ENCODE assay signal across 18 cellular contexts in the genomic region with DNA sequence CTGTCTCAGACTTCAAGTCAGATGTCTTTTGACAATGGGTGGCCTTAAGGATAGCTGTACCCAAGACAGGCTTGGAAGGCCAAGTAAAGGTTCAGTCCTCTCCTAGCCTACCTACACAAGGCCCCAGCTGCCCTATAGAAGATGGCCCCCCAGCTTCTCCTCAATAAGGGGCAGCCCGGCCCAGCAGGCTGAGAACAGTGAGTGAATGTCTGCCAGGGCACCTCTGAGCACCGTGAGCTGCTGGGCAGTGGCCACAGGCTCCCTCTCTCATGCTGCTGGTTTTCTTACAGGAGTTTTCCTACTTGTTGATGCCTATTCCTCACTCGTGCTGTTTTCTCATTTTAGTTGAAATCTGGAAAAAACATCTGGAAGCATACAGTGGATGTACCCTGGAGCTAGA. TPM values are rescaled to one million over a fixed set of nuclear protein-coding genes. Genes with fewer than 3 reads are reported as not detected.
DNase-seq lines count a peak whose midpoint lies in the region; ATAC-seq and TF ChIP-seq lines count a peak whose summit lies in the region.
"Had no signal": no experiment of that assay in that cellular context is flagged by ENCODE, and none has a peak within 500 bp of the region (broad histone marks: within the 10 kb centered on the region; RNA-seq: fewer than 3 reads in every experiment).

No MANE protein-coding gene starts in this region.

- peaks cover 71% of the 10 kb centered on the region for H3K36me3 Mint-ChIP-seq in MCF 10A (ENCODE audit: insufficient read depth, unreplicated experiment)
- peaks cover 64% of the 10 kb centered on the region for H3K36me3 Mint-ChIP-seq in activated CD8-positive, alpha-beta T cell treated with anti-CD3 and anti-CD28 coated beads, Interleukin-2, amount 10 ng/mL, durations not matched to agents 7 days and 5 days (ENCODE audit: low read depth)

- H3K4me3 Mint-ChIP-seq in MCF 10A (ENCODE audit: unreplicated experiment), result no peak overlapping the region
- H3K4me3 Mint-ChIP-seq in activated CD8-positive, alpha-beta T cell treated with anti-CD3 and anti-CD28 coated beads, Interleukin-2, amount 10 ng/mL, durations not matched to agents 7 days and 5 days, result no peak overlapping the region

- H3K27ac Mint-ChIP-seq in MCF 10A (ENCODE audit: low read depth, unreplicated experiment), result peak overlapping the region; percentile 51
- H3K27ac Mint-ChIP-seq in activated CD8-positive, alpha-beta T cell treated with anti-CD3 and anti-CD28 coated beads, Interleukin-2, amount 10 ng/mL, durations not matched to agents 7 days and 5 days, result no peak overlapping the region

- TF ChIP-seq CTCF in MCF 10A (IDR thresholded peaks at IDR 0.05; ENCODE audit: unreplicated experiment) (no peak), breast epithelium (IDR thresholded peaks at IDR 0.05) (no peak), thyroid gland (IDR thresholded peaks at IDR 0.05) (no peak)

- POLR2A ChIA-PET in MCF 10A (lab: Yijun Ruan, JAX), result no interaction called here
- POLR2A ChIA-PET in activated CD8-positive, alpha-beta T cell treated with anti-CD3 and anti-CD28 coated beads, Interleukin-2, amount 10 ng/mL, durations not matched to agents 7 days and 5 days (lab: Charles Lee), result interaction anchor here (0.6 kb wide), 1 partner anchor 190 kb away, joined by 3 read pairs; no protein-coding TSS in a partner anchor

- intact Hi-C loops in MCF 10A (cut with micrococcal nuclease), result no loop called here
- intact Hi-C loops in breast epithelium (cut with DNase I; ENCODE audit: low total_unique reads), result no loop called here
- intact Hi-C loops in thyroid gland (cut with DNase I), result no loop called here

- no peaks in the 10 kb centered on the region for H3K9me3 ChIP-seq in breast epithelium
- H3K9me3 ChIP-seq in thyroid gland, result no peaks in the 10 kb centered on the region

- no peaks in the 10 kb centered on the region for H3K27me3 Mint-ChIP-seq in MCF 10A (ENCODE audit: insufficient read depth, unreplicated experiment)
- H3K27me3 Mint-ChIP-seq in activated CD8-positive, alpha-beta T cell treated with anti-CD3 and anti-CD28 coated beads, Interleukin-2, amount 10 ng/mL, durations not matched to agents 7 days and 5 days (ENCODE audit: low read depth), result no peaks in the 10 kb centered on the region

- TF ChIP-seq POLR2A in breast epithelium (IDR thresholded peaks at IDR 0.05) (no peak), thyroid gland (IDR thresholded peaks at IDR 0.05) (no peak)

- no peaks in the 10 kb centered on the region for H3K9me3 Mint-ChIP-seq in MCF 10A (ENCODE audit: unreplicated experiment)
- H3K9me3 Mint-ChIP-seq in activated CD8-positive, alpha-beta T cell treated with anti-CD3 and anti-CD28 coated beads, Interleukin-2, amount 10 ng/mL, durations not matched to agents 7 days and 5 days (ENCODE audit: insufficient read depth), result no peaks in the 10 kb centered on the region

- H3K4me1 Mint-ChIP-seq in MCF 10A (ENCODE audit: insufficient read depth, unreplicated experiment), result no peaks in the 10 kb centered on the region
- H3K4me1 Mint-ChIP-seq in activated CD8-positive, alpha-beta T cell treated with anti-CD3 and anti-CD28 coated beads, Interleukin-2, amount 10 ng/mL, durations not matched to agents 7 days and 5 days (ENCODE audit: low read depth), result peaks cover 41% of the 10 kb centered on the region

- no peak for DNase-seq in MCF 10A (ENCODE audit: unreplicated experiment)
- DNase-seq in breast epithelium (ENCODE audit: low spot score in 2 of 2), result no peak
- DNase-seq in activated CD8-positive, alpha-beta T cell treated with anti-CD3 and anti-CD28 coated beads, Interleukin-2, amount 10 ng/mL, durations not matched to agents 7 days and 5 days, result no peak
- peak; percentile 65 for DNase-seq in mesenteric fat pad (ENCODE audit: low spot score)
- DNase-seq in thyroid gland, result no peak
- DNase-seq in amygdala (lab: John Stamatoyannopoulos, UW), result no peak
- DNase-seq in DMS53 (lab: John Stamatoyannopoulos, UW), result no peak
- DNase-seq: activated CD4-positive, alpha-beta T cell treated with anti-CD3 and anti-CD28 coated beads, Interleukin-2, amount 50 U/mL, for 48 hours; cortex of kidney; NCI-H1417 treated with DMSO at 0.1 percent for 48 hours; NCI-H526 treated with DMSO at 0.1 percent for 48 hours; SIG-M5; stimulated activated CD4-positive, alpha-beta T cell treated with anti-CD3 and anti-CD28 coated beads, Interleukin-2, amount 100 ng/mL, for 48 hours; T-helper 2 cell had no signal

- CTCF ChIA-PET in MCF 10A (lab: Yijun Ruan, JAX), result interaction anchor here (2.5 kb wide), 1 partner anchor 190 kb away, joined by 11 read pairs; no protein-coding TSS in a partner anchor
- CTCF ChIA-PET in activated CD8-positive, alpha-beta T cell treated with anti-CD3 and anti-CD28 coated beads, Interleukin-2, amount 10 ng/mL, durations not matched to agents 7 days and 5 days (lab: Charles Lee), result no interaction called here

- BruUV-seq in MCF 10A (replicated peaks; lab: Mats Ljungman, UMichigan), result no TSS peak

- no peaks in the 10 kb centered on the region for H3K27me3 ChIP-seq in breast epithelium
- no peaks in the 10 kb centered on the region for H3K27me3 ChIP-seq in thyroid gland
- H3K27me3 ChIP-seq: hepatocyte had no signal

- H3K4me1 ChIP-seq in breast epithelium, result no peaks in the 10 kb centered on the region
- peaks cover 34 to 48% of the 10 kb centered on the region in 2 donors for H3K4me1 ChIP-seq in thyroid gland
- H3K4me1 ChIP-seq: parathyroid adenoma had no signal

- ATAC-seq in activated CD8-positive, alpha-beta T cell treated with anti-CD3 and anti-CD28 coated beads, Interleukin-2, amount 10 ng/mL, durations not matched to agents 7 days and 5 days, result peak; percentile 7

- H3K4me3 ChIP-seq in breast epithelium (no peak overlapping the region), thyroid gland (replicated peaks in 1 of 3) (no peak overlapping the region)
- H3K4me3 ChIP-seq: hepatocyte, skin epidermis had no signal

- H3K27ac ChIP-seq in breast epithelium, result no peak overlapping the region
- peak overlapping the region; percentile 86 to 90 (median 89) for H3K27ac ChIP-seq in thyroid gland
- H3K27ac ChIP-seq: hepatocyte, parathyroid adenoma, WERI-Rb-1 had no signal

- 71% methylated on average over 3 of the region's 3 CpGs for WGBS in thyroid gland, 2 donors

- H3K36me3 ChIP-seq in breast epithelium (peaks cover 23% of the 10 kb centered on the region), thyroid gland (peaks cover 40 to 54% of the 10 kb centered on the region in 2 donors)

RNA-seq across cellular contexts. Expression of gene SECISBP2, which starts 40.1 kb away (rescaled TPM):
- 36.4 and 38.9 TPM in 2 replicates for total RNA-seq in MCF 10A (2022)
- total RNA-seq in breast epithelium, result 10 to 100 TPM; 40.5 to 84.7 (median 76.0) TPM
- 10 to 100 TPM; 35.8 to 37.5 TPM for total RNA-seq in activated CD8-positive, alpha-beta T cell treated with anti-CD3 and anti-CD28 coated beads, Interleukin-2, amount 10 ng/mL, durations not matched to agents 7 days and 5 days
- 37.7 TPM for total RNA-seq in mesenteric fat pad
- 100 to 1,000 TPM in 1 of 4 donors, 10 to 100 TPM in 3; 77.1 to 110 (median 90.6) TPM for total RNA-seq in thyroid gland

RNA-seq across cellular contexts. Expression of gene CKS2, which starts 47.4 kb away (rescaled TPM):
- total RNA-seq in MCF 10A (2022), result 82.2 and 90.4 TPM in 2 replicates
- total RNA-seq in breast epithelium, result 10 to 100 TPM; 18.2 to 32.4 (median 21.7) TPM
- total RNA-seq in activated CD8-positive, alpha-beta T cell treated with anti-CD3 and anti-CD28 coated beads, Interleukin-2, amount 10 ng/mL, durations not matched to agents 7 days and 5 days, result 100 to 1,000 TPM; 204 TPM
- 6.5 TPM for total RNA-seq in mesenteric fat pad
- total RNA-seq in thyroid gland, result 10 to 100 TPM in 2 of 4 donors, 1 to 10 TPM in 2; 2.8 to 16.3 (median 11.2) TPM

Comparison
In these comparisons a context has a peak if more than half of its experiments do, and no peak if none do; other contexts are left out.
1. H3K27ac ChIP-seq: peak in thyroid gland (3 of 3); none in breast epithelium (0 of 2).